1 cellular context compared by ENCODE assay signal in the genomic region with DNA sequence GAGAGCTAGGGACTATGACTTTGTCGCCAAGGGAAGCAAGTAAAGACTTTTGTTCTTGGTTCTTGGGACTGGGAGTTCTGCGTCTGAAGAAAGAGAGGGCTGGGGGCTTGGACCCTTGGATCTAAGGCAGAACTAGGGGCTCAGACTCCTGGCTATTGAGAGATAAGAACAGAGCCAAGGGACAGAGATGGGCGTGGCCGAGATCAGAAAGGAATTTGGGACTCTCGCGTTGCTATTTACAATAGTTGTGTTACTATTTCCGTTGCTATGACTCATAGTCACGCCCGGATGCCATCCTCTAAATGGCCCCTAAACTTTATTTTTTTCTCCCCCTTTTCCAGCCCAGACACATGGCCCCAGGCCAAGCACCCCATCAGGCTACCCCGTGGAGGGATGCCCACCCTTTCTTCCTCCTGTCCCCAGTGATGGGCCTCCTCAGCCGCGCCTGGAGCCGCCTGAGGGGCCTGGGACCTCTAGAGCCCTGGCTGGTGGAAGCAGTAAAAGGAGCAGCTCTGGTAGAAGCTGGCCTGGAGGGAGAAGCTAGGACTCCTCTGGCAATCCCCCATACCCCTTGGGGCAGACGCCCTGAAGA.
TF ChIP-seq lines count a peak whose summit lies in the region.

No MANE protein-coding gene starts in this region.

TF ChIP-seq in HepG2, 621 proteins besides CTCF, POLR2A, EP300 and RAD21 (continued from another document):
- TF ChIP-seq, protein P1, sequence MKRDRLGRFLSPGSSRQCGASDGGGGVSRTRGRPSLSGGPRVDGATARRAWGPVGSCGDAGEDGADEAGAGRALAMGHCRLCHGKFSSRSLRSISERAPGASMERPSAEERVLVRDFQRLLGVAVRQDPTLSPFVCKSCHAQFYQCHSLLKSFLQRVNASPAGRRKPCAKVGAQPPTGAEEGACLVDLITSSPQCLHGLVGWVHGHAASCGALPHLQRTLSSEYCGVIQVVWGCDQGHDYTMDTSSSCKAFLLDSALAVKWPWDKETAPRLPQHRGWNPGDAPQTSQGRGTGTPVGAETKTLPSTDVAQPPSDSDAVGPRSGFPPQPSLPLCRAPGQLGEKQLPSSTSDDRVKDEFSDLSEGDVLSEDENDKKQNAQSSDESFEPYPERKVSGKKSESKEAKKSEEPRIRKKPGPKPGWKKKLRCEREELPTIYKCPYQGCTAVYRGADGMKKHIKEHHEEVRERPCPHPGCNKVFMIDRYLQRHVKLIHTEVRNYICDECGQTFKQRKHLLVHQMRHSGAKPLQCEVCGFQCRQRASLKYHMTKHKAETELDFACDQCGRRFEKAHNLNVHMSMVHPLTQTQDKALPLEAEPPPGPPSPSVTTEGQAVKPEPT (CRISPR knock-in tag; IDR thresholded peaks at IDR 0.05; ENCODE audit: low read depth) = no peak
- TF ChIP-seq KDM3A (CRISPR knock-in tag; IDR thresholded peaks at IDR 0.05; ENCODE audit: low read depth) = no peak
